In the genomic region with DNA sequence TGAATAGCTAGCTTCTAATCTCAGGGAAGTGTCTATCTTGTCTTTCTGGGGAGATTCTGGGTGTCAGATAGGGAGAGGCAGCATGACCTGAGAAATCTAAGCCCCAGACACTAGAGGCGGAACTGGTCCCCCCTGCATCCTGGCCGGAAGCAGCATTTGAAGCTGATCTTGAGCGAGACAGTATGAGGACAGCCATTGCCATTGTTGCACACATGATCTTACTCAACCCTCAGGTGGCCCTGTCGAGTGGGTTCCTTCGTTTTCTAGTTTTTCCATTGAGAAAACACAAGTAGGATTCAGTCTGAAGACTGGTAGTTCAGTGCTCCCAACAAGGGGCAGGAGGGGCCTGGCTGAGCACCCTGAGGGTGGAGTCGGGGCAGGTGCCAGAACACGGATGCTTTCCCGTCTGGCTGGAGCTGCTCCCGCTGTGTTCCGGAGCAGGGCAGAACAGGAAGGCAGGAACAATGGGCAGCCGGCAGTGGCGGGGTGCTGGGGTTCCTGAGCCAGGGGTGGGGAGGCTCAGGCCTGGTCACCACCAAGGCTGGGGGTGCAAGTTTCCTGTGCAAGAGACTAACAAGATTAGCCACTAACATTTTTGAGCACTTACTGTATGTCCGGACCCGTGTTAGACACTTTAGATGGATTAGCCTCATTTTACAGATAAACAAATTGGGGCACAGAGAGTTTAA, we compare ENCODE assay signal across 9 cellular contexts. TPM values are rescaled to one million over a fixed set of nuclear protein-coding genes. Genes with fewer than 3 reads are reported as not detected.
DNase-seq lines count a peak whose midpoint lies in the region; ATAC-seq and TF ChIP-seq lines count a peak whose summit lies in the region.
"Had no signal": no experiment of that assay in that cellular context is flagged by ENCODE, and none has a peak within 500 bp of the region (broad histone marks: within the 10 kb centered on the region; RNA-seq: fewer than 3 reads in every experiment).

No MANE protein-coding gene starts in this region.

- peak overlapping the region in 1 of 2 donors; percentile 22 for H3K27ac ChIP-seq in thoracic aorta
- H3K27ac ChIP-seq: 22Rv1 had no signal

- no peaks in the 10 kb centered on the region for H3K27me3 ChIP-seq in thoracic aorta (replicated peaks; ENCODE audit: insufficient read depth)

- H3K4me1 ChIP-seq in thoracic aorta (ENCODE audit: control insufficient read depth in 1 of 2, low read depth in 2 of 2) = peaks cover 5 to 12% of the 10 kb centered on the region in 2 donors

- no peak for TF ChIP-seq CTCF in astrocyte of the cerebellum (IDR thresholded peaks at IDR 0.05; ENCODE audit: low read depth, low read length, missing control alignments)
- TF ChIP-seq CTCF in thoracic aorta (IDR thresholded peaks at IDR 0.05) = no peak

- ATAC-seq in left lobe of liver (peak; percentile 93), thoracic aorta (ENCODE audit: insufficient number of reproducible peaks, low FRiP score, low read depth) (no peak)

- H3K9me3 ChIP-seq in thoracic aorta = no peaks in the 10 kb centered on the region

- DNase-seq in DMS 273 (lab: John Stamatoyannopoulos, UW; ENCODE audit: unreplicated experiment) (peak; percentile 49), DMS 273 treated with DMSO at 0.1 percent for 48 hours (lab: John Stamatoyannopoulos, UW) (no peak), astrocyte of the cerebellum (ENCODE audit: low read depth) (peak; percentile 20), left lobe of liver (ENCODE audit: low spot score) (peak; percentile 84), thoracic aorta (ENCODE audit: low spot score) (no peak), NCI-H1417 treated with DMSO at 0.1 percent for 48 hours (lab: John Stamatoyannopoulos, UW) (no peak), SW480 (ENCODE audit: low spot score) (no peak), LoVo (ENCODE audit: low spot score) (no peak)

- in situ Hi-C loops in astrocyte of the cerebellum (cut with HindIII; ENCODE audit: low sequenced_read_pairs) = no loop called here

- H3K36me3 ChIP-seq in thoracic aorta = no peaks in the 10 kb centered on the region

- no peak overlapping the region for H3K4me3 ChIP-seq in astrocyte of the cerebellum (ENCODE audit: low read depth, low read length)
- peak overlapping the region; percentile 48 for H3K4me3 ChIP-seq in thoracic aorta

RNA-seq across cellular contexts. Expression of a gene that starts 7.9 kb away (rescaled TPM):
- total RNA-seq in left lobe of liver (6.4 TPM), thoracic aorta (10 to 100 TPM in 1 of 2 donors, 1 to 10 TPM in 1; 4.1 to 10.2 TPM)

RNA-seq across cellular contexts. Expression of a gene that starts 56.0 kb away (rescaled TPM):
- total RNA-seq in left lobe of liver (61.5 TPM), thoracic aorta (100 to 1,000 TPM in 1 of 2 donors, 10 to 100 TPM in 1; 69.9 to 184 TPM)

Comparison
In these comparisons a context has a peak if more than half of its experiments do, and no peak if none do; other contexts are left out.
1. DNase-seq: peak in DMS 273 (single experiment), astrocyte of the cerebellum (single experiment) and left lobe of liver (single experiment); none in DMS 273 treated with DMSO at 0.1 percent for 48 hours (single experiment), thoracic aorta (single experiment), NCI-H1417 treated with DMSO at 0.1 percent for 48 hours (single experiment), SW480 (single experiment) and LoVo (single experiment).